In genomic region chr10:30365883-30366282, GRCh38 we compare ENCODE assay signal across 32 cellular contexts.
"Had no signal": no experiment of that assay in that cellular context is flagged by ENCODE, and none has a peak within 500 bp of the region (broad histone marks: within the 10 kb centered on the region; RNA-seq: fewer than 3 reads in every experiment).

No MANE protein-coding gene starts in this region.

- H3K9me3 ChIP-seq: adrenal gland, body of pancreas, esophagus muscularis mucosa, gastrocnemius medialis, heart left ventricle had no signal

- H3K4me3 ChIP-seq: adrenal gland, body of pancreas, esophagus muscularis mucosa, gastrocnemius medialis, heart left ventricle had no signal

- H3K27me3 ChIP-seq: adrenal gland, body of pancreas, esophagus muscularis mucosa, gastrocnemius medialis, heart left ventricle had no signal

- FAIRE-seq: colon had no signal

- H3K36me3 Mint-ChIP-seq: activated naive CD4-positive, alpha-beta T cell treated with anti-CD3 and anti-CD28 coated beads, Interleukin-2, amount 50 U/mL, for 24 hours; activated naive CD8-positive, alpha-beta T cell treated with anti-CD3 and anti-CD28 coated beads for 36 hours had no signal

- H3K9me3 Mint-ChIP-seq: activated B cell treated with CpG ODN at 0.5 μM for 24 hours; activated naive CD4-positive, alpha-beta T cell treated with anti-CD3 and anti-CD28 coated beads, Interleukin-2, amount 50 U/mL, for 24 hours; activated naive CD8-positive, alpha-beta T cell treated with anti-CD3 and anti-CD28 coated beads for 36 hours; activated naive CD8-positive, alpha-beta T cell treated with anti-CD3 and anti-CD28 coated beads, Interleukin-2, amount 50 U/mL, for 24 hours; activated T-cell treated with anti-CD3 and anti-CD28 coated beads, Interleukin-2, amount 50 U/mL, for 24 hours; activated T-cell treated with anti-CD3 and anti-CD28 coated beads, Interleukin-2, amount 50 U/mL, for 72 hours; effector memory CD8-positive, alpha-beta T cell; T-helper 2 cell treated with Interferon-gamma antibody and Interleukin-4, amounts not matched to agents 5 μg/mL and 100 μg/mL, for 36 hours had no signal

- DNase-seq: activated B cell treated with CpG ODN at 0.5 μM for 24 hours; activated CD4-positive, alpha-beta T cell treated with anti-CD3 and anti-CD28 coated beads for 48 hours; activated CD4-positive, alpha-beta T cell treated with anti-CD3 and anti-CD28 coated beads, Interleukin-2, amount 50 U/mL, for 1 hour; activated CD4-positive, alpha-beta T cell treated with anti-CD3 and anti-CD28 coated beads, Interleukin-2, amount 50 U/mL, for 48 hours; activated gamma-delta T cell; activated naive CD4-positive, alpha-beta T cell treated with Interleukin-2 at 50 U/mL for 16 hours; activated naive CD8-positive, alpha-beta T cell treated with anti-CD3 and anti-CD28 coated beads for 36 hours; activated naive CD8-positive, alpha-beta T cell treated with anti-CD3 and anti-CD28 coated beads, Interleukin-2, amount 50 U/mL, for 24 hours; activated T-cell treated with anti-CD3 and anti-CD28 coated beads, Interleukin-2, amount 50 U/mL, for 24 hours; activated T-cell treated with anti-CD3 and anti-CD28 coated beads, Interleukin-2, amount 50 U/mL, for 72 hours; amygdala; aorta; body of pancreas; caudate nucleus; cortex of kidney; dermis blood vessel endothelial cell; effector CD4-positive, alpha-beta T cell; effector memory CD8-positive, alpha-beta T cell; erythroblast; gastrocnemius medialis; glutamatergic neuron; heart left ventricle; T-helper 1 cell; T-helper 17 cell; T1000; WERI-Rb-1 had no signal

- H3K4me1 ChIP-seq: adrenal gland, body of pancreas, foreskin keratinocyte, gastrocnemius medialis had no signal

- H3K27me3 Mint-ChIP-seq: activated naive CD4-positive, alpha-beta T cell treated with anti-CD3 and anti-CD28 coated beads, Interleukin-2, amount 50 U/mL, for 24 hours; activated T-cell treated with anti-CD3 and anti-CD28 coated beads, Interleukin-2, amount 50 U/mL, for 24 hours had no signal

- H3K36me3 ChIP-seq: adrenal gland, esophagus muscularis mucosa, gastrocnemius medialis, heart left ventricle, WERI-Rb-1 had no signal

- H3K4me1 Mint-ChIP-seq: activated B cell treated with CpG ODN at 0.5 μM for 24 hours; activated naive CD4-positive, alpha-beta T cell treated with anti-CD3 and anti-CD28 coated beads, Interleukin-2, amount 50 U/mL, for 24 hours had no signal

- H3K27ac Mint-ChIP-seq: activated B cell treated with CpG ODN at 0.5 μM for 24 hours; activated naive CD4-positive, alpha-beta T cell treated with anti-CD3 and anti-CD28 coated beads, Interleukin-2, amount 50 U/mL, for 24 hours; activated naive CD8-positive, alpha-beta T cell treated with anti-CD3 and anti-CD28 coated beads for 36 hours; activated naive CD8-positive, alpha-beta T cell treated with anti-CD3 and anti-CD28 coated beads, Interleukin-2, amount 50 U/mL, for 24 hours; activated T-cell treated with anti-CD3 and anti-CD28 coated beads, Interleukin-2, amount 50 U/mL, for 24 hours; activated T-cell treated with anti-CD3 and anti-CD28 coated beads, Interleukin-2, amount 50 U/mL, for 72 hours; effector memory CD8-positive, alpha-beta T cell; T-helper 17 cell; T-helper 2 cell treated with Interferon-gamma antibody and Interleukin-4, amounts not matched to agents 5 μg/mL and 100 μg/mL, for 36 hours had no signal

- H3K27ac ChIP-seq: adrenal gland, body of pancreas, esophagus muscularis mucosa, foreskin keratinocyte, gastrocnemius medialis, heart left ventricle, WERI-Rb-1 had no signal

- H3K4me3 Mint-ChIP-seq: activated B cell treated with CpG ODN at 0.5 μM for 24 hours; activated naive CD4-positive, alpha-beta T cell treated with anti-CD3 and anti-CD28 coated beads, Interleukin-2, amount 50 U/mL, for 24 hours; activated naive CD8-positive, alpha-beta T cell treated with anti-CD3 and anti-CD28 coated beads for 36 hours; activated naive CD8-positive, alpha-beta T cell treated with anti-CD3 and anti-CD28 coated beads, Interleukin-2, amount 50 U/mL, for 24 hours; activated T-cell treated with anti-CD3 and anti-CD28 coated beads, Interleukin-2, amount 50 U/mL, for 24 hours; activated T-cell treated with anti-CD3 and anti-CD28 coated beads, Interleukin-2, amount 50 U/mL, for 72 hours; effector memory CD8-positive, alpha-beta T cell; T-helper 17 cell; T-helper 2 cell treated with Interferon-gamma antibody and Interleukin-4, amounts not matched to agents 5 μg/mL and 100 μg/mL, for 36 hours had no signal
